Comparison of ENCODE assay signal across 8 cellular contexts in genomic region chr19:49489601-49490167, GRCh38. TPM values are rescaled to one million over a fixed set of nuclear protein-coding genes. Genes with fewer than 3 reads are reported as not detected.
DNase-seq lines count a peak whose midpoint lies in the region; ATAC-seq and TF ChIP-seq lines count a peak whose summit lies in the region.

No MANE protein-coding gene starts in this region.

- H3K9me3 Mint-ChIP-seq in activated CD8-positive, alpha-beta T cell treated with anti-CD3 and anti-CD28 coated beads, Interleukin-2, amount 10 ng/mL, durations not matched to agents 7 days and 5 days (ENCODE audit: insufficient read depth), result no peaks in the 10 kb centered on the region

- H3K4me1 Mint-ChIP-seq in activated CD8-positive, alpha-beta T cell treated with anti-CD3 and anti-CD28 coated beads, Interleukin-2, amount 10 ng/mL, durations not matched to agents 7 days and 5 days (ENCODE audit: low read depth), result peaks cover 59% of the 10 kb centered on the region

- H3K9me3 ChIP-seq in heart left ventricle, result no peaks in the 10 kb centered on the region
- no peaks in the 10 kb centered on the region for H3K9me3 ChIP-seq in iPS-18c (ENCODE audit: control insufficient read depth, insufficient read depth, low read length)
- H3K9me3 ChIP-seq in thoracic aorta, result no peaks in the 10 kb centered on the region

- TF ChIP-seq POLR2A in heart left ventricle (IDR thresholded peaks at IDR 0.05), result no peak

- intact Hi-C loops in heart left ventricle (cut with DNase I) (no loop called here), left cardiac atrium (cut with DNase I) (no loop called here)

- CTCF ChIA-PET in activated CD8-positive, alpha-beta T cell treated with anti-CD3 and anti-CD28 coated beads, Interleukin-2, amount 10 ng/mL, durations not matched to agents 7 days and 5 days (lab: Charles Lee), result interaction anchor here (0.9 to 2.2 kb wide), 3 partner anchors 57 to 98 kb away, joined by 3 to 12 read pairs (median 3); no protein-coding TSS in a partner anchor

- peak overlapping the region; percentile 96 for H3K27ac Mint-ChIP-seq in activated CD8-positive, alpha-beta T cell treated with anti-CD3 and anti-CD28 coated beads, Interleukin-2, amount 10 ng/mL, durations not matched to agents 7 days and 5 days

- H3K27me3 ChIP-seq in heart left ventricle (no peaks in the 10 kb centered on the region), thoracic aorta (replicated peaks; ENCODE audit: insufficient read depth) (no peaks in the 10 kb centered on the region)

- POLR2A ChIA-PET in activated CD8-positive, alpha-beta T cell treated with anti-CD3 and anti-CD28 coated beads, Interleukin-2, amount 10 ng/mL, durations not matched to agents 7 days and 5 days (lab: Charles Lee), result interaction anchor here (0.8 to 2.2 kb wide), 3 partner anchors 13 to 91 kb away, joined by 3 to 7 read pairs (median 4); partner anchors contain the start of gene FLT3LG

- peak overlapping the region; percentile 98 for H3K4me3 Mint-ChIP-seq in activated CD8-positive, alpha-beta T cell treated with anti-CD3 and anti-CD28 coated beads, Interleukin-2, amount 10 ng/mL, durations not matched to agents 7 days and 5 days

- no peaks in the 10 kb centered on the region for H3K27me3 Mint-ChIP-seq in activated CD8-positive, alpha-beta T cell treated with anti-CD3 and anti-CD28 coated beads, Interleukin-2, amount 10 ng/mL, durations not matched to agents 7 days and 5 days (ENCODE audit: low read depth)

- TF ChIP-seq CTCF in heart left ventricle (IDR thresholded peaks at IDR 0.05) (no peak), thoracic aorta (IDR thresholded peaks at IDR 0.05) (no peak)

- peaks cover 6 to 49% (median 23%) of the 10 kb centered on the region in 12 donors for H3K4me1 ChIP-seq in heart left ventricle
- H3K4me1 ChIP-seq in thoracic aorta (ENCODE audit: control insufficient read depth in 1 of 2, low read depth in 2 of 2), result peaks cover 10 to 21% of the 10 kb centered on the region in 2 donors

- DNase-seq in heart left ventricle (no peak), left cardiac atrium (no peak), thoracic aorta (ENCODE audit: low spot score) (no peak), CD1c-positive myeloid dendritic cell (ENCODE audit: extremely low spot score) (no peak), NCI-H1092 treated with DMSO at 0.1 percent for 48 hours (lab: John Stamatoyannopoulos, UW) (no peak)
- peak; percentile 46 for DNase-seq in activated CD8-positive, alpha-beta T cell treated with anti-CD3 and anti-CD28 coated beads, Interleukin-2, amount 10 ng/mL, durations not matched to agents 7 days and 5 days

- 58 to 74% (median 67%) methylated on average over 15 of the region's 15 CpGs for WGBS in heart left ventricle, 4 donors

- H3K4me3 ChIP-seq in heart left ventricle, result peak overlapping the region in 10 of 12 donors; percentile 69 to 98 (median 84)
- H3K4me3 ChIP-seq in iPS-18c (ENCODE audit: insufficient read depth, low read depth, low read length), result peak overlapping the region; percentile 99; the same call in 1 of the 2 replicates
- H3K4me3 ChIP-seq in thoracic aorta, result peak overlapping the region; percentile 83

- ATAC-seq in heart left ventricle, result no peak
- ATAC-seq in left cardiac atrium, result no peak
- no peak for ATAC-seq in activated CD8-positive, alpha-beta T cell treated with anti-CD3 and anti-CD28 coated beads, Interleukin-2, amount 10 ng/mL, durations not matched to agents 7 days and 5 days
- no peak for ATAC-seq in thoracic aorta (ENCODE audit: insufficient number of reproducible peaks, low FRiP score, low read depth)
- no peak for ATAC-seq in HG02610 (IDR thresholded peaks at IDR 0.05; ENCODE audit: unreplicated experiment)

- H3K36me3 Mint-ChIP-seq in activated CD8-positive, alpha-beta T cell treated with anti-CD3 and anti-CD28 coated beads, Interleukin-2, amount 10 ng/mL, durations not matched to agents 7 days and 5 days (ENCODE audit: low read depth), result peaks cover 85% of the 10 kb centered on the region

- peak overlapping the region in 10 of 12 donors; percentile 28 to 93 (median 88) for H3K27ac ChIP-seq in heart left ventricle
- H3K27ac ChIP-seq in thoracic aorta, result peak overlapping the region in 1 of 2 donors; percentile 80

- H3K36me3 ChIP-seq in heart left ventricle (peaks cover 5 to 60% (median 40%) of the 10 kb centered on the region in 9 donors), thoracic aorta (peaks cover 35% of the 10 kb centered on the region)

RNA-seq across cellular contexts. Expression of gene RPL13A, which starts 2.3 kb away (rescaled TPM):
- total RNA-seq in heart left ventricle (1,000 to 10,000 TPM in 8 of 9 donors, 100 to 1,000 TPM in 1; 876 to 1,739 (median 1,261) TPM), left cardiac atrium (1,000 to 10,000 TPM; 1,559 to 1,594 TPM), thoracic aorta (1,000 to 10,000 TPM in 1 of 2 donors, 100 to 1,000 TPM in 1; 996 to 1,451 TPM)
- 1,000 to 10,000 TPM; 1,194 to 2,850 TPM for polyA plus RNA-seq in heart left ventricle
- total RNA-seq in activated CD8-positive, alpha-beta T cell treated with anti-CD3 and anti-CD28 coated beads, Interleukin-2, amount 10 ng/mL, durations not matched to agents 7 days and 5 days, result 1,000 to 10,000 TPM; 1,992 to 2,019 TPM

RNA-seq across cellular contexts. Expression of gene RPS11, which starts 6.5 kb away (rescaled TPM):
- total RNA-seq in heart left ventricle, result 1,000 to 10,000 TPM in 5 of 9 donors, 100 to 1,000 TPM in 4; 778 to 1,895 (median 1,011) TPM
- 1,000 to 10,000 TPM; 2,258 to 2,723 TPM for polyA plus RNA-seq in heart left ventricle
- 1,000 to 10,000 TPM; 1,060 to 1,184 TPM for total RNA-seq in left cardiac atrium
- total RNA-seq in activated CD8-positive, alpha-beta T cell treated with anti-CD3 and anti-CD28 coated beads, Interleukin-2, amount 10 ng/mL, durations not matched to agents 7 days and 5 days, result 1,000 to 10,000 TPM; 2,117 to 2,361 TPM
- 1,000 to 10,000 TPM; 1,371 to 2,401 TPM for total RNA-seq in thoracic aorta

RNA-seq across cellular contexts. Expression of gene FLT3LG, which starts 15.7 kb away (rescaled TPM):
- total RNA-seq in heart left ventricle (10 to 100 TPM in 1 of 9 donors, 1 to 10 TPM in 8; 1.7 to 13.4 (median 2.4) TPM), left cardiac atrium (1 to 10 TPM; 4.9 to 6.0 TPM), thoracic aorta (1 to 10 TPM; 4.7 to 5.6 TPM)
- polyA plus RNA-seq in heart left ventricle, result 1 to 10 TPM; 2.9 to 5.5 TPM
- total RNA-seq in activated CD8-positive, alpha-beta T cell treated with anti-CD3 and anti-CD28 coated beads, Interleukin-2, amount 10 ng/mL, durations not matched to agents 7 days and 5 days, result 100 to 1,000 TPM; 280 to 297 TPM

RNA-seq across cellular contexts. Expression of gene FCGRT, which starts 22.8 kb away (rescaled TPM):
- 100 to 1,000 TPM in 2 of 9 donors, 10 to 100 TPM in 7; 57.3 to 317 (median 69.2) TPM for total RNA-seq in heart left ventricle
- 10 to 100 TPM; 46.7 to 54.6 TPM for polyA plus RNA-seq in heart left ventricle
- total RNA-seq in left cardiac atrium, result 100 to 1,000 TPM; 156 to 202 TPM
- total RNA-seq in activated CD8-positive, alpha-beta T cell treated with anti-CD3 and anti-CD28 coated beads, Interleukin-2, amount 10 ng/mL, durations not matched to agents 7 days and 5 days, result 1 to 10 TPM; 7.5 to 8.4 TPM
- total RNA-seq in thoracic aorta, result 100 to 1,000 TPM; 172 to 304 TPM

RNA-seq across cellular contexts. Expression of gene ALDH16A1, which starts 36.7 kb away (rescaled TPM):
- total RNA-seq in heart left ventricle, result 10 to 100 TPM in 2 of 9 donors, 1 to 10 TPM in 7; 3.4 to 18.6 (median 8.5) TPM
- polyA plus RNA-seq in heart left ventricle, result 10 to 100 TPM in 1 of 2 donors, 1 to 10 TPM in 1; 7.3 to 11.7 TPM
- 10 to 100 TPM; 16.8 to 17.5 TPM for total RNA-seq in left cardiac atrium
- 10 to 100 TPM; 36.6 to 37.5 TPM for total RNA-seq in activated CD8-positive, alpha-beta T cell treated with anti-CD3 and anti-CD28 coated beads, Interleukin-2, amount 10 ng/mL, durations not matched to agents 7 days and 5 days
- 10 to 100 TPM; 21.8 to 29.8 TPM for total RNA-seq in thoracic aorta

Comparison
In these comparisons a context has a peak if more than half of its experiments do, and no peak if none do; other contexts are left out.
1. RNA of gene FLT3LG, which starts 15.7 kb away (total RNA-seq): 280 to 297 TPM in activated CD8-positive, alpha-beta T cell treated with anti-CD3 and anti-CD28 coated beads, Interleukin-2, amount 10 ng/mL, durations not matched to agents 7 days and 5 days; 4.9 to 6.0 TPM in left cardiac atrium, 4.7 to 5.6 TPM in thoracic aorta and 1.7 to 13.4 TPM in heart left ventricle; every median in the first group is over 10 times any median in the second.
2. Peak in every context shown above with its lines, with median percentiles within 50 percentile points of each other: H3K4me3 ChIP-seq.